In the genomic region with DNA sequence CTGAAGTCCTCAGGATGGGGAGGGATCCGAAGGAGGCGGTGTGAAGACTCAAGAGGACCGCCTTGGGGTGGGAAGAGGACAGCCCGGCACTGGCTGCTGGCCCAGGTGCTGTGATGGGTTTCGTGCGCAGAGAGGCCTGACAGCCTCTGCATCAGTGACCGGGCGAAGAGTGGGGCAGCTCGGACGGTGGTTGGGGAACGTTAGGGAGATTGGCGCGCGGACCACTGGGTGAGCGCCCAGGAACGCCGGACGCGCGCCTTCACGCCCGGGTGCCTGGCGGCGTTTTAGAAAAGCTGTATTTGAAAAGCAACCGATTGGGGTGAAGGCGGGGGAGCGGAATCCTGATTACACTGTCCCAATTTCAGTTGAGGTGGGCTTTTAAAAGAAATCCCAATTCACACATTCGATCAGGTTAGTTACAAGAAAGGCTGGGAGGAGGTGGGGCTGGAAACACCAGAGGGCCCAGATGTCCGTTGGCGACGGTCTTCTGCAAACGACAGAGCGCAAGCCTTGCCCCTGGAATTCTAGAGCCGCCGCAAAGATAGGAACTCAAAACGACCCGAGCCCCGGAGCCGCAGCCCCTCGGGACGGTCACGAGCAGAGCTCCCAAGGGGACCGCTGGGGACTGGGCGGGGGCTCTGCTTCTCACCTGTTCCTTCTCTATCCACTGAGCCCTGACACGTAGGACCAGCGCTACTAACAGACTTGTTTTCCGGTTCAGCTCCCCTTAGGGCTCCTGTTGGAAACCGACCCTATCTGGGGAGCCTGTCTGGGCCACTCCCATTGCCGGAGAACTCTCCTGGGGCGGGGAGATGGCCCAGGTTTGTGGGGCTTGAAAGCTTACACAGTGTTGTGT, we compare ENCODE assay signal across 15 cellular contexts. TPM values are rescaled to one million over a fixed set of nuclear protein-coding genes. Genes with fewer than 3 reads are reported as not detected.
A peak's percentile ranks its signal among the peaks of the same experiment; 100 is the strongest.
DNase-seq lines count a peak whose midpoint lies in the region; ATAC-seq and TF ChIP-seq lines count a peak whose summit lies in the region.
"Had no signal": no experiment of that assay in that cellular context is flagged by ENCODE, and none has a peak within 500 bp of the region (broad histone marks: within the 10 kb centered on the region; RNA-seq: fewer than 3 reads in every experiment).

No MANE protein-coding gene starts in this region.

- no peaks in the 10 kb centered on the region for H3K9me3 Mint-ChIP-seq in progenitor cell of endocrine pancreas (ENCODE audit: low read depth)
- H3K9me3 Mint-ChIP-seq in activated CD4-positive, alpha-beta T cell treated with anti-CD3 and anti-CD28 coated beads for 36 hours (ENCODE audit: low read depth): no peaks in the 10 kb centered on the region
- H3K9me3 Mint-ChIP-seq: stimulated activated naive CD8-positive, alpha-beta T cell treated with anti-CD3 and anti-CD28 coated beads, Interleukin-15, Interleukin-2, amounts not matched to agents 100 ng/mL and 50 ng/mL, for 24 hours had no signal

- H3K9me3 ChIP-seq in iPS-20b (ENCODE audit: insufficient read depth, low read depth, low read length): no peaks in the 10 kb centered on the region
- H3K9me3 ChIP-seq: SJCRH30 had no signal

- H3K4me3 ChIP-seq in HFF-Myc (replicated peaks; ENCODE audit: low read depth, low read length): 0 out of 2 replicates have a peak overlapping the region, but pooled peaks have one; percentile 8
- peak overlapping the region; percentile 76 for H3K4me3 ChIP-seq in iPS-20b (ENCODE audit: low read length)
- H3K4me3 ChIP-seq: SJCRH30 had no signal

- intact Hi-C loops in activated CD4-positive, alpha-beta T cell treated with anti-CD3 and anti-CD28 coated beads for 36 hours (cut with DNase I, micrococcal nuclease): no loop called here

- peaks cover 6% of the 10 kb centered on the region for H3K4me1 Mint-ChIP-seq in progenitor cell of endocrine pancreas (ENCODE audit: low read depth)
- peaks cover 24% of the 10 kb centered on the region for H3K4me1 Mint-ChIP-seq in activated CD4-positive, alpha-beta T cell treated with anti-CD3 and anti-CD28 coated beads for 36 hours

- POLR2A ChIA-PET in activated CD4-positive, alpha-beta T cell treated with anti-CD3 and anti-CD28 coated beads for 36 hours (lab: Charles Lee): no interaction called here

- no peak overlapping the region for H3K27ac ChIP-seq in iPS-20b (ENCODE audit: low read length)
- H3K27ac ChIP-seq: C4-2B, HL-60, SJCRH30 had no signal

- DNase-seq in HFF-Myc (ENCODE audit: extremely low read depth, low read depth) (no peak), cerebellar cortex (ENCODE audit: low spot score) (peak; percentile 15), progenitor cell of endocrine pancreas (ENCODE audit: low spot score, unreplicated experiment) (no peak), occipital lobe (lab: John Stamatoyannopoulos, UW) (no peak), GDM1 (lab: John Stamatoyannopoulos, UW) (no peak), NCI-H1436 (lab: John Stamatoyannopoulos, UW) (no peak)
- DNase-seq in activated CD4-positive, alpha-beta T cell treated with anti-CD3 and anti-CD28 coated beads for 36 hours: no peak
- DNase-seq: NCI-H1092, NCI-H526 had no signal

- no peaks in the 10 kb centered on the region for H3K4me1 ChIP-seq in iPS-20b (ENCODE audit: insufficient read depth, low read length)

- H3K4me3 Mint-ChIP-seq in progenitor cell of endocrine pancreas (ENCODE audit: low read depth): peak overlapping the region; percentile 64
- no peak overlapping the region for H3K4me3 Mint-ChIP-seq in activated CD4-positive, alpha-beta T cell treated with anti-CD3 and anti-CD28 coated beads for 36 hours
- H3K4me3 Mint-ChIP-seq: stimulated activated naive CD8-positive, alpha-beta T cell treated with anti-CD3 and anti-CD28 coated beads, Interleukin-15, Interleukin-2, amounts not matched to agents 100 ng/mL and 50 ng/mL, for 24 hours had no signal

- H3K27me3 ChIP-seq in iPS-20b (ENCODE audit: insufficient read depth, low read length): peaks cover 80% of the 10 kb centered on the region

- peaks cover 85% of the 10 kb centered on the region for H3K27me3 Mint-ChIP-seq in progenitor cell of endocrine pancreas
- H3K27me3 Mint-ChIP-seq in activated CD4-positive, alpha-beta T cell treated with anti-CD3 and anti-CD28 coated beads for 36 hours: peaks cover 59% of the 10 kb centered on the region

- CTCF ChIA-PET in activated CD4-positive, alpha-beta T cell treated with anti-CD3 and anti-CD28 coated beads for 36 hours (lab: Charles Lee): interaction anchor here (0.7 to 6.5 kb wide), 6 partner anchors 13 to 375 kb away, joined by 3 to 60 read pairs (median 4); no protein-coding TSS in a partner anchor

- ATAC-seq in activated CD4-positive, alpha-beta T cell treated with anti-CD3 and anti-CD28 coated beads for 36 hours: no peak

- H3K9ac ChIP-seq in iPS-20b (ENCODE audit: low read depth, low read length): no peak overlapping the region

- TF ChIP-seq CTCF in HFF-Myc (IDR thresholded peaks at IDR 0.05; ENCODE audit: low read depth, low read length, missing control alignments) (no peak), progenitor cell of endocrine pancreas (IDR thresholded peaks at IDR 0.05; ENCODE audit: unreplicated experiment) (no peak)

- no peaks in the 10 kb centered on the region for H3K36me3 Mint-ChIP-seq in progenitor cell of endocrine pancreas (ENCODE audit: insufficient read depth)
- no peaks in the 10 kb centered on the region for H3K36me3 Mint-ChIP-seq in activated CD4-positive, alpha-beta T cell treated with anti-CD3 and anti-CD28 coated beads for 36 hours (ENCODE audit: low read depth)

- H3K27ac Mint-ChIP-seq in progenitor cell of endocrine pancreas: no peak overlapping the region
- H3K27ac Mint-ChIP-seq in activated CD4-positive, alpha-beta T cell treated with anti-CD3 and anti-CD28 coated beads for 36 hours: no peak overlapping the region
- H3K27ac Mint-ChIP-seq: stimulated activated naive CD8-positive, alpha-beta T cell treated with anti-CD3 and anti-CD28 coated beads, Interleukin-15, Interleukin-2, amounts not matched to agents 100 ng/mL and 50 ng/mL, for 24 hours had no signal

- H3K36me3 ChIP-seq in iPS-20b (ENCODE audit: insufficient read depth, low read depth, low read length): no peaks in the 10 kb centered on the region
- H3K36me3 ChIP-seq: SJCRH30 had no signal

RNA-seq across cellular contexts. Expression of gene TRIM40, which starts 8.5 kb away (rescaled TPM):
- total RNA-seq in progenitor cell of endocrine pancreas (not detected in 2 replicates), occipital lobe (not detected)
- total RNA-seq in activated CD4-positive, alpha-beta T cell treated with anti-CD3 and anti-CD28 coated beads for 36 hours: not detected
- total RNA-seq: osteoblast, SJCRH30 had no signal

RNA-seq across cellular contexts. Expression of gene TRIM31, which starts 14.6 kb away (rescaled TPM):
- not detected in 2 replicates for total RNA-seq in progenitor cell of endocrine pancreas
- total RNA-seq in occipital lobe: not detected
- total RNA-seq in activated CD4-positive, alpha-beta T cell treated with anti-CD3 and anti-CD28 coated beads for 36 hours: not detected
- total RNA-seq: osteoblast, SJCRH30 had no signal

RNA-seq across cellular contexts. Expression of gene TRIM10, which starts 33.5 kb away (rescaled TPM):
- not detected in 2 replicates for total RNA-seq in progenitor cell of endocrine pancreas
- total RNA-seq in occipital lobe: 0.31 TPM
- under 1 TPM; 0.11 to 0.16 TPM for total RNA-seq in activated CD4-positive, alpha-beta T cell treated with anti-CD3 and anti-CD28 coated beads for 36 hours
- total RNA-seq: osteoblast, SJCRH30 had no signal

RNA-seq across cellular contexts. Expression of gene TRIM15, which starts 35.9 kb away (rescaled TPM):
- total RNA-seq in progenitor cell of endocrine pancreas (not detected in 2 replicates), occipital lobe (not detected)
- under 1 TPM; 0.18 to 0.26 TPM for total RNA-seq in activated CD4-positive, alpha-beta T cell treated with anti-CD3 and anti-CD28 coated beads for 36 hours
- total RNA-seq: osteoblast had no signal

RNA-seq across cellular contexts. Expression of gene RNF39, which starts 51.9 kb away (rescaled TPM):
- total RNA-seq in progenitor cell of endocrine pancreas (not detected in 2 replicates), occipital lobe (not detected)
- total RNA-seq in activated CD4-positive, alpha-beta T cell treated with anti-CD3 and anti-CD28 coated beads for 36 hours: not detected
- total RNA-seq: osteoblast, SJCRH30 had no signal
